9 cellular contexts compared by ENCODE assay signal in genomic region chr2:233252227-233252626, GRCh38. TPM values are rescaled to one million over a fixed set of nuclear protein-coding genes. Genes with fewer than 3 reads are reported as not detected.
DNase-seq lines count a peak whose midpoint lies in the region; ATAC-seq, FAIRE-seq and TF ChIP-seq lines count a peak whose summit lies in the region.
"Had no signal": no experiment of that assay in that cellular context is flagged by ENCODE, and none has a peak within 500 bp of the region (broad histone marks: within the 10 kb centered on the region; RNA-seq: fewer than 3 reads in every experiment).

No MANE protein-coding gene starts in this region.

- peak overlapping the region; percentile 55 for H3K4me2 ChIP-seq in OCI-LY3 (ENCODE audit: low read length)

- peaks cover 44% of the 10 kb centered on the region for H3K79me2 ChIP-seq in OCI-LY3 (ENCODE audit: low read length)

- FAIRE-seq in pancreas (lab: Jason Lieb, UNC), result no peak

- H3K9me3 ChIP-seq in OCI-LY3 (ENCODE audit: insufficient read depth, low read length) (peaks cover 4% of the 10 kb centered on the region; the same call in 1 of the 2 replicates), pancreas (no peaks in the 10 kb centered on the region)

- ATAC-seq in pancreas, result peak in 1 of 4 donors; percentile 1
- no peak for ATAC-seq in HG03108 (IDR thresholded peaks at IDR 0.05; ENCODE audit: unreplicated experiment)
- ATAC-seq in GM19351 (IDR thresholded peaks at IDR 0.05; ENCODE audit: unreplicated experiment), result no peak

- intact Hi-C loops in pancreas (cut with DNase I), result no loop called here

- H3K36me3 ChIP-seq in OCI-LY3 (replicated peaks; ENCODE audit: low read depth, low read length) (peaks cover 8% of the 10 kb centered on the region), pancreas (no peaks in the 10 kb centered on the region)

- no peaks in the 10 kb centered on the region for H4K20me1 ChIP-seq in OCI-LY3 (ENCODE audit: insufficient read depth, low read length)

- H3K4me3 ChIP-seq in OCI-LY3 (ENCODE audit: low read length) (peak overlapping the region; percentile 87), pancreas (peak overlapping the region; percentile 65 to 98 (median 89))

- peak overlapping the region; percentile 43; the same call in 1 of the 2 replicates for H2AFZ ChIP-seq in OCI-LY3 (ENCODE audit: low read depth, low read length)

- H3K4me1 ChIP-seq in OCI-LY3 (ENCODE audit: low read length) (peaks cover 18% of the 10 kb centered on the region), pancreas (peaks cover 0 to 7% (median 6%) of the 10 kb centered on the region in 3 donors)

- peak overlapping the region; percentile 67 for H3K9ac ChIP-seq in OCI-LY3 (ENCODE audit: low read length)

- TF ChIP-seq CTCF in OCI-LY3 (IDR thresholded peaks at IDR 0.05; ENCODE audit: low read depth, low read length), result no peak
- no peak for TF ChIP-seq CTCF in pancreas (IDR thresholded peaks at IDR 0.05)

- H3K27ac ChIP-seq in OCI-LY3 (ENCODE audit: low read length) (no peak overlapping the region), epithelial cell of prostate (peak overlapping the region; percentile 83), pancreas (peak overlapping the region in 1 of 4 donors; percentile 76)

- 0 to 1% methylated on average over 18 of the region's 18 CpGs for WGBS in pancreas, 2 donors

- DNase-seq in ELF-1 (ENCODE audit: low read depth, low spot score), result peak; percentile 18
- no peak for DNase-seq in epithelial cell of prostate (ENCODE audit: low read depth, low spot score)
- DNase-seq in pancreas, result no peak
- DNase-seq in SIG-M5 (lab: John Stamatoyannopoulos, UW), result no peak
- no peak for DNase-seq in occipital lobe (lab: John Stamatoyannopoulos, UW)

- H3K27me3 ChIP-seq in OCI-LY3 (ENCODE audit: low read depth, low read length), result no peaks in the 10 kb centered on the region
- H3K27me3 ChIP-seq in pancreas, result no peaks in the 10 kb centered on the region

RNA-seq across cellular contexts. Expression of gene ATG16L1, which starts 0.8 kb away (rescaled TPM):
- 10 to 100 TPM in 3 of 6 donors, 1 to 10 TPM in 3; 7.9 to 15.0 (median 10.5) TPM for total RNA-seq in pancreas
- polyA plus RNA-seq in pancreas, result 10 to 100 TPM in 1 of 2 donors, 1 to 10 TPM in 1; 7.4 to 11.9 TPM
- 36.7 TPM for total RNA-seq in occipital lobe

RNA-seq across cellular contexts. Expression of gene SAG, which starts 55.4 kb away (rescaled TPM):
- total RNA-seq in pancreas (not detected), occipital lobe (not detected)
- not detected for polyA plus RNA-seq in pancreas
- total RNA-seq: SK-MEL-5 had no signal
